ENCODE assay signal across 10 cellular contexts in genomic region chr16:73171901-73172619, GRCh38.
DNase-seq lines count a peak whose midpoint lies in the region; ATAC-seq and TF ChIP-seq lines count a peak whose summit lies in the region.
"Had no signal": no experiment of that assay in that cellular context is flagged by ENCODE, and none has a peak within 500 bp of the region (broad histone marks: within the 10 kb centered on the region; RNA-seq: fewer than 3 reads in every experiment).

No MANE protein-coding gene starts in this region.

- H3K27ac Mint-ChIP-seq in chondrocyte (ENCODE audit: unreplicated experiment): peak overlapping the region; percentile 96
- H3K27ac Mint-ChIP-seq: activated T-cell treated with anti-CD3 and anti-CD28 coated beads, Interleukin-2, amount 50 U/mL, for 24 hours; natural killer cell had no signal

- H2AK5ac ChIP-seq in mesendoderm (ENCODE audit: low read length): no peak overlapping the region

- no CpG with 5 or more reads among the region's 25 CpGs for WGBS in mesendoderm (ENCODE audit: extremely low coverage, insufficient coverage, low lambda C conversion rate)
- WGBS in suprapubic skin: 71% methylated on average over 25 of the region's 25 CpGs

- no peak for TF ChIP-seq POLR2A in suprapubic skin (IDR thresholded peaks at IDR 0.05)

- no peak overlapping the region for H3K23ac ChIP-seq in mesendoderm (ENCODE audit: low read length)

- no peaks in the 10 kb centered on the region for H3K9me3 ChIP-seq in suprapubic skin

- peak overlapping the region; percentile 44 for H3K4me3 Mint-ChIP-seq in chondrocyte (ENCODE audit: unreplicated experiment)
- H3K4me3 Mint-ChIP-seq: activated T-cell treated with anti-CD3 and anti-CD28 coated beads, Interleukin-2, amount 50 U/mL, for 24 hours; natural killer cell had no signal

- no peaks in the 10 kb centered on the region for H3K27me3 Mint-ChIP-seq in chondrocyte (ENCODE audit: low read depth)
- H3K27me3 Mint-ChIP-seq: activated T-cell treated with anti-CD3 and anti-CD28 coated beads, Interleukin-2, amount 50 U/mL, for 24 hours had no signal

- ATAC-seq in HG03025 (IDR thresholded peaks at IDR 0.05; ENCODE audit: low FRiP score, unreplicated experiment) (no peak), HG03432 (IDR thresholded peaks at IDR 0.05; ENCODE audit: unreplicated experiment) (no peak)
- ATAC-seq in activated CD4-positive, CD25-positive, alpha-beta regulatory T cell treated with anti-CD3 and anti-CD28 coated beads, Interleukin-2, amount 50 U/mL, for 24 hours: no peak
- ATAC-seq: natural killer cell had no signal

- no peak overlapping the region for H3K4ac ChIP-seq in mesendoderm (ENCODE audit: low read depth, low read length)

- H3K27ac ChIP-seq in mesendoderm (ENCODE audit: low read depth, low read length) (no peak overlapping the region), suprapubic skin (peak overlapping the region; percentile 51)

- no peak overlapping the region for H3K9ac ChIP-seq in mesendoderm (ENCODE audit: low read length)

- no peak overlapping the region for H3K4me2 ChIP-seq in mesendoderm (ENCODE audit: low read length)

- H4K8ac ChIP-seq in mesendoderm (ENCODE audit: low read depth, low read length): no peak overlapping the region

- no peaks in the 10 kb centered on the region for H3K79me1 ChIP-seq in mesendoderm (ENCODE audit: low read length)

- no peak overlapping the region for H3K18ac ChIP-seq in mesendoderm (ENCODE audit: low read length)

- H3K4me1 Mint-ChIP-seq in chondrocyte (ENCODE audit: low read depth): peaks cover 67% of the 10 kb centered on the region

- H3K27me3 ChIP-seq in mesendoderm (ENCODE audit: insufficient read depth, low read length, poor library complexity) (no peaks in the 10 kb centered on the region), suprapubic skin (peaks cover 16% of the 10 kb centered on the region)

- H2BK15ac ChIP-seq in mesendoderm (replicated peaks; ENCODE audit: low read depth): no peak overlapping the region

- H3K36me3 ChIP-seq in mesendoderm (ENCODE audit: control insufficient read depth, insufficient read depth, low read length) (no peaks in the 10 kb centered on the region), suprapubic skin (no peaks in the 10 kb centered on the region)

- H2BK120ac ChIP-seq in mesendoderm (ENCODE audit: low read depth, low read length): no peak overlapping the region

- DNase-seq in DMS 273 (lab: John Stamatoyannopoulos, UW; ENCODE audit: unreplicated experiment) (peak; percentile 53), DMS 273 treated with DMSO at 0.1 percent for 48 hours (lab: John Stamatoyannopoulos, UW) (no peak), chondrocyte (ENCODE audit: low spot score) (no peak), mesendoderm (no peak), suprapubic skin (ENCODE audit: low spot score in 2 of 2) (no peak)
- DNase-seq: activated T-cell treated with anti-CD3 and anti-CD28 coated beads, Interleukin-2, amount 50 U/mL, for 24 hours; natural killer cell had no signal

- H3K79me2 ChIP-seq in mesendoderm (ENCODE audit: control insufficient read depth, insufficient read depth, low read length): no peaks in the 10 kb centered on the region

- TF ChIP-seq CTCF in chondrocyte (IDR thresholded peaks at IDR 0.05): no peak
- no peak for TF ChIP-seq CTCF in suprapubic skin (IDR thresholded peaks at IDR 0.05)

- H2BK5ac ChIP-seq in mesendoderm (ENCODE audit: low read length): no peak overlapping the region

- H3K36me3 Mint-ChIP-seq in chondrocyte (ENCODE audit: low read depth): no peaks in the 10 kb centered on the region
- H3K36me3 Mint-ChIP-seq: natural killer cell had no signal

- H3K56ac ChIP-seq in mesendoderm (ENCODE audit: low read length): peak overlapping the region; percentile 64

- H3K4me3 ChIP-seq in mesendoderm (ENCODE audit: low read length): no peak overlapping the region
- H3K4me3 ChIP-seq in suprapubic skin: no peak overlapping the region

- H3K4me1 ChIP-seq in mesendoderm (ENCODE audit: control insufficient read depth, low read depth, low read length): peaks cover 8% of the 10 kb centered on the region
- H3K4me1 ChIP-seq in suprapubic skin: peaks cover 30% of the 10 kb centered on the region

- peaks cover 3% of the 10 kb centered on the region for H3K9me3 Mint-ChIP-seq in chondrocyte (ENCODE audit: low read depth)
- H3K9me3 Mint-ChIP-seq: activated T-cell treated with anti-CD3 and anti-CD28 coated beads, Interleukin-2, amount 50 U/mL, for 24 hours; natural killer cell had no signal

- H4K5ac ChIP-seq in mesendoderm (ENCODE audit: low read length): no peak overlapping the region

- TF ChIP-seq EP300 in suprapubic skin (IDR thresholded peaks at IDR 0.05): no peak
